Comparison of ENCODE assay signal across 8 cellular contexts in genomic region chr4:121696140-121696640, GRCh38. TPM values are rescaled to one million over a fixed set of nuclear protein-coding genes. Genes with fewer than 3 reads are reported as not detected.
DNase-seq lines count a peak whose midpoint lies in the region; ATAC-seq and TF ChIP-seq lines count a peak whose summit lies in the region.

No MANE protein-coding gene starts in this region.

- TF ChIP-seq CTCF in AG04450 (IDR thresholded peaks at IDR 0.05; ENCODE audit: low read depth, low read length), result peak; percentile 27
- TF ChIP-seq CTCF in ascending aorta (IDR thresholded peaks at IDR 0.05), result peak; percentile 25 to 48 (median 31)
- peak; percentile 24 for TF ChIP-seq CTCF in hepatocyte (IDR thresholded peaks at IDR 0.05; ENCODE audit: poor library complexity)

- no peak for ATAC-seq in HG03521 (IDR thresholded peaks at IDR 0.05; ENCODE audit: unreplicated experiment)

- H3K27ac ChIP-seq in AG04450 (ENCODE audit: low read depth, low read length) (peak overlapping the region; percentile 98), ascending aorta (peak overlapping the region; percentile 98 to 100), hepatocyte (peak overlapping the region; percentile 99), rectal smooth muscle tissue (ENCODE audit: low read depth, low read length) (peak overlapping the region; percentile 96)

- H3K36me3 ChIP-seq in ascending aorta, result no peaks in the 10 kb centered on the region
- H3K36me3 ChIP-seq in hepatocyte (replicated peaks; ENCODE audit: insufficient read depth, low read depth), result no peaks in the 10 kb centered on the region
- H3K36me3 ChIP-seq in rectal smooth muscle tissue (ENCODE audit: control insufficient read depth, insufficient read depth, low read length), result no peaks in the 10 kb centered on the region

- intact Hi-C loops in ascending aorta (cut with DNase I), result loop anchor here (2.0 to 5.0 kb wide), 2 partner anchors 175 to 1201 kb away; partner anchors contain the start of gene BBS7

- H3K9me2 ChIP-seq in hepatocyte (replicated peaks; ENCODE audit: insufficient read depth), result no peaks in the 10 kb centered on the region

- H3K9me3 ChIP-seq in AG04450 (ENCODE audit: control insufficient read depth, insufficient read depth, low read length), result no peaks in the 10 kb centered on the region; the same call in 1 of the 2 replicates
- no peaks in the 10 kb centered on the region for H3K9me3 ChIP-seq in ascending aorta
- no peaks in the 10 kb centered on the region for H3K9me3 ChIP-seq in hepatocyte (ENCODE audit: low read depth)

- H3K27me3 ChIP-seq in AG04450 (ENCODE audit: control insufficient read depth, insufficient read depth, low read length) (no peaks in the 10 kb centered on the region), ascending aorta (no peaks in the 10 kb centered on the region), hepatocyte (no peaks in the 10 kb centered on the region), rectal smooth muscle tissue (ENCODE audit: control insufficient read depth, insufficient read depth, low read length) (no peaks in the 10 kb centered on the region)

- H3K4me3 ChIP-seq in AG04450 (ENCODE audit: low read depth, low read length) (peak overlapping the region; percentile 96), ascending aorta (peak overlapping the region; percentile 87 to 90), hepatocyte (peak overlapping the region; percentile 97), rectal smooth muscle tissue (ENCODE audit: low read length) (peak overlapping the region; percentile 95)

- peaks cover 48% of the 10 kb centered on the region for H3K79me2 ChIP-seq in hepatocyte

- peak overlapping the region; percentile 89 for H3K9ac ChIP-seq in rectal smooth muscle tissue (ENCODE audit: low read length)

- CTCF ChIA-PET in AG04450 (lab: Charles Lee), result interaction anchor here (0.7 to 1.6 kb wide), 8 partner anchors 9 to 40 kb away, joined by 3 to 6 read pairs (median 3); no protein-coding TSS in a partner anchor

- POLR2A ChIA-PET in AG04450 (lab: Yijun Ruan, JAX), result interaction anchor here (1.0 to 2.4 kb wide), 11 partner anchors 11 to 128 kb away, joined by 3 to 39 read pairs (median 12); partner anchors contain the start of gene CCNA2

- H3K4me1 ChIP-seq in ascending aorta (peaks cover 0 to 26% of the 10 kb centered on the region in 2 donors), hepatocyte (ENCODE audit: insufficient read depth) (peaks cover 24% of the 10 kb centered on the region), rectal smooth muscle tissue (ENCODE audit: control insufficient read depth, insufficient read depth, low read length) (peaks cover 4% of the 10 kb centered on the region)

- peaks cover 17% of the 10 kb centered on the region for H4K20me1 ChIP-seq in hepatocyte (ENCODE audit: insufficient read depth, poor library complexity, severe bottlenecking)

- DNase-seq in AG04450 (ENCODE audit: low read depth, low spot score), result peak; percentile 64
- DNase-seq in GM19238 (ENCODE audit: insufficient read length, low spot score), result peak; percentile 16
- DNase-seq in HT-29 (ENCODE audit: low spot score), result peak; percentile 54
- DNase-seq in T-helper 2 cell, result peak; percentile 20 to 69 (median 36)
- peak; percentile 79 to 96 for DNase-seq in ascending aorta (ENCODE audit: low spot score in 2 of 2)
- DNase-seq in hepatocyte (ENCODE audit: low spot score), result peak; percentile 78

- peak overlapping the region; percentile 43 for H2AFZ ChIP-seq in hepatocyte

- H3K4me2 ChIP-seq in hepatocyte, result peak overlapping the region; percentile 76

- WGBS in hepatocyte (ENCODE audit: low lambda C conversion rate, missing lambda C conversion rate), result 3% methylated on average over 28 of the region's 28 CpGs

RNA-seq across cellular contexts. Expression of gene ANXA5, which starts 0.6 kb away (rescaled TPM):
- polyA plus RNA-seq in AG04450 (2011; rRNA removed) (1,739 and 2,093 TPM in 2 replicates), hepatocyte (692 and 718 TPM in 2 replicates)
- polyA minus RNA-seq in AG04450 (2011; rRNA and poly(A)+ RNA removed), result 395 and 591 TPM in 2 replicates
- 107 and 124 TPM in 2 replicates for total RNA-seq in HT-29 (2014; rRNA removed; shearing (Covaris generic))
- total RNA-seq in ascending aorta (203 TPM), hepatocyte (505 and 508 TPM in 2 replicates)

Comparison
In these comparisons a context has a peak if more than half of its experiments do, and no peak if none do; other contexts are left out.
1. DNase-seq: peak in every context shown above with its lines; median percentile 88 in ascending aorta; 78 in hepatocyte; 64 in AG04450; 54 in HT-29; 36 in T-helper 2 cell; 16 in GM19238.